ENCODE assay signal across 1 cellular context in genomic region chr10:48309711-48310226, GRCh38.
A peak's percentile ranks its signal among the peaks of the same experiment; 100 is the strongest.
TF ChIP-seq lines count a peak whose summit lies in the region.

No MANE protein-coding gene starts in this region.

TF ChIP-seq in HepG2, 621 proteins besides CTCF, POLR2A, EP300 and RAD21 (continued from another document):
- TF ChIP-seq ATF2 (CRISPR knock-in tag; IDR thresholded peaks at IDR 0.05) (0 out of 2 replicates have a peak, but pooled peaks have one; percentile 16), ZNF343 (CRISPR knock-in tag; IDR thresholded peaks at IDR 0.05) (no peak), EHMT2 (IDR thresholded peaks at IDR 0.05; ENCODE audit: borderline replicate concordance, low read depth, low read length) (no peak), HOXD1 (CRISPR knock-in tag; IDR thresholded peaks at IDR 0.05) (no peak), ZMYM4 (CRISPR knock-in tag; IDR thresholded peaks at IDR 0.05) (0 out of 2 replicates have a peak, but pooled peaks have one; percentile 22), ZBTB39 (CRISPR knock-in tag; IDR thresholded peaks at IDR 0.05) (no peak), ELF1 (CRISPR knock-in tag; IDR thresholded peaks at IDR 0.05) (no peak), NR2F6 (IDR thresholded peaks at IDR 0.05) (no peak), NR2F6 (CRISPR knock-in tag; IDR thresholded peaks at IDR 0.05) (0 out of 2 replicates have a peak, but pooled peaks have one; percentile 10), EZH2 (conservative IDR thresholded peaks at IDR 0.05; ENCODE audit: low read depth, low read length) (no peak), FOXP1 (IDR thresholded peaks at IDR 0.05) (no peak), FOXP1 (CRISPR knock-in tag; IDR thresholded peaks at IDR 0.05) (no peak), KDM1A (CRISPR knock-in tag; IDR thresholded peaks at IDR 0.05) (no peak), ZNF549 (CRISPR knock-in tag; IDR thresholded peaks at IDR 0.05) (no peak), ZSCAN31 (CRISPR knock-in tag; IDR thresholded peaks at IDR 0.05; ENCODE audit: low read depth) (no peak), ARHGAP35 (CRISPR knock-in tag; IDR thresholded peaks at IDR 0.05; ENCODE audit: borderline replicate concordance) (no peak), ZNF274 (CRISPR knock-in tag; IDR thresholded peaks at IDR 0.05) (no peak), ZNF224 (CRISPR knock-in tag; IDR thresholded peaks at IDR 0.05) (no peak), ZNF20 (CRISPR knock-in tag; IDR thresholded peaks at IDR 0.05) (no peak), CBX1 (IDR thresholded peaks at IDR 0.05; ENCODE audit: low read depth) (no peak), THYN1 (CRISPR knock-in tag; IDR thresholded peaks at IDR 0.05; ENCODE audit: borderline replicate concordance, low read depth) (no peak), ZNF891 (CRISPR knock-in tag; IDR thresholded peaks at IDR 0.05) (no peak), STAG1 (CRISPR knock-in tag; IDR thresholded peaks at IDR 0.05) (0 out of 2 replicates have a peak, but pooled peaks have one; percentile 24), NR2F1 (CRISPR knock-in tag; IDR thresholded peaks at IDR 0.05) (no peak), RARA (CRISPR knock-in tag; IDR thresholded peaks at IDR 0.05) (0 out of 2 replicates have a peak, but pooled peaks have one; percentile 11), ARID4A (CRISPR knock-in tag; IDR thresholded peaks at IDR 0.05; ENCODE audit: borderline replicate concordance) (no peak), CERS6 (CRISPR knock-in tag; IDR thresholded peaks at IDR 0.05) (no peak), ZNF761 (CRISPR knock-in tag; conservative IDR thresholded peaks at IDR 0.05) (no peak)
- TF ChIP-seq, protein P1, sequence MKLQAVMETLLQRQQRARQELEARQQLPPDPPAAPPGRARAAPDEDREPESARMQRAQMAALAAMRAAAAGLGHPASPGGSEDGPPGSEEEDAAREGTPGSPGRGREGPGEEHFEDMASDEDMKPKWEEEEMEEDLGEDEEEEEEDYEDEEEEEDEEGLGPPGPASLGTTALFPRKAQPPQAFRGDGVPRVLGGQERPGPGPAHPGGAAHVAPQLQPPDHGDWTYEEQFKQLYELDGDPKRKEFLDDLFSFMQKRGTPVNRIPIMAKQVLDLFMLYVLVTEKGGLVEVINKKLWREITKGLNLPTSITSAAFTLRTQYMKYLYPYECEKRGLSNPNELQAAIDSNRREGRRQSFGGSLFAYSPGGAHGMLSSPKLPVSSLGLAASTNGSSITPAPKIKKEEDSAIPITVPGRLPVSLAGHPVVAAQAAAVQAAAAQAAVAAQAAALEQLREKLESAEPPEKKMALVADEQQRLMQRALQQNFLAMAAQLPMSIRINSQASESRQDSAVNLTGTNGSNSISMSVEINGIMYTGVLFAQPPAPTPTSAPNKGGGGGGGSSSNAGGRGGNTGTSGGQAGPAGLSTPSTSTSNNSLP (IDR thresholded peaks at IDR 0.05; ENCODE audit: low read depth, low read length) = peak; percentile 52; the same call in 1 of the 2 replicates
- TF ChIP-seq, protein P2, sequence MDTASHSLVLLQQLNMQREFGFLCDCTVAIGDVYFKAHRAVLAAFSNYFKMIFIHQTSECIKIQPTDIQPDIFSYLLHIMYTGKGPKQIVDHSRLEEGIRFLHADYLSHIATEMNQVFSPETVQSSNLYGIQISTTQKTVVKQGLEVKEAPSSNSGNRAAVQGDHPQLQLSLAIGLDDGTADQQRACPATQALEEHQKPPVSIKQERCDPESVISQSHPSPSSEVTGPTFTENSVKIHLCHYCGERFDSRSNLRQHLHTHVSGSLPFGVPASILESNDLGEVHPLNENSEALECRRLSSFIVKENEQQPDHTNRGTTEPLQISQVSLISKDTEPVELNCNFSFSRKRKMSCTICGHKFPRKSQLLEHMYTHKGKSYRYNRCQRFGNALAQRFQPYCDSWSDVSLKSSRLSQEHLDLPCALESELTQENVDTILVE (CRISPR knock-in tag; IDR thresholded peaks at IDR 0.05) = no peak
- TF ChIP-seq, protein P3, sequence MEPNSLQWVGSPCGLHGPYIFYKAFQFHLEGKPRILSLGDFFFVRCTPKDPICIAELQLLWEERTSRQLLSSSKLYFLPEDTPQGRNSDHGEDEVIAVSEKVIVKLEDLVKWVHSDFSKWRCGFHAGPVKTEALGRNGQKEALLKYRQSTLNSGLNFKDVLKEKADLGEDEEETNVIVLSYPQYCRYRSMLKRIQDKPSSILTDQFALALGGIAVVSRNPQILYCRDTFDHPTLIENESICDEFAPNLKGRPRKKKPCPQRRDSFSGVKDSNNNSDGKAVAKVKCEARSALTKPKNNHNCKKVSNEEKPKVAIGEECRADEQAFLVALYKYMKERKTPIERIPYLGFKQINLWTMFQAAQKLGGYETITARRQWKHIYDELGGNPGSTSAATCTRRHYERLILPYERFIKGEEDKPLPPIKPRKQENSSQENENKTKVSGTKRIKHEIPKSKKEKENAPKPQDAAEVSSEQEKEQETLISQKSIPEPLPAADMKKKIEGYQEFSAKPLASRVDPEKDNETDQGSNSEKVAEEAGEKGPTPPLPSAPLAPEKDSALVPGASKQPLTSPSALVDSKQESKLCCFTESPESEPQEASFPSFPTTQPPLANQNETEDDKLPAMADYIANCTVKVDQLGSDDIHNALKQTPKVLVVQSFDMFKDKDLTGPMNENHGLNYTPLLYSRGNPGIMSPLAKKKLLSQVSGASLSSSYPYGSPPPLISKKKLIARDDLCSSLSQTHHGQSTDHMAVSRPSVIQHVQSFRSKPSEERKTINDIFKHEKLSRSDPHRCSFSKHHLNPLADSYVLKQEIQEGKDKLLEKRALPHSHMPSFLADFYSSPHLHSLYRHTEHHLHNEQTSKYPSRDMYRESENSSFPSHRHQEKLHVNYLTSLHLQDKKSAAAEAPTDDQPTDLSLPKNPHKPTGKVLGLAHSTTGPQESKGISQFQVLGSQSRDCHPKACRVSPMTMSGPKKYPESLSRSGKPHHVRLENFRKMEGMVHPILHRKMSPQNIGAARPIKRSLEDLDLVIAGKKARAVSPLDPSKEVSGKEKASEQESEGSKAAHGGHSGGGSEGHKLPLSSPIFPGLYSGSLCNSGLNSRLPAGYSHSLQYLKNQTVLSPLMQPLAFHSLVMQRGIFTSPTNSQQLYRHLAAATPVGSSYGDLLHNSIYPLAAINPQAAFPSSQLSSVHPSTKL (CRISPR knock-in tag; IDR thresholded peaks at IDR 0.05) = 0 out of 2 replicates have a peak, but pooled peaks have one; percentile 19
